10 cellular contexts compared by ENCODE assay signal in genomic region chr1:62621907-62622306, GRCh38. TPM values are rescaled to one million over a fixed set of nuclear protein-coding genes. Genes with fewer than 3 reads are reported as not detected.
DNase-seq lines count a peak whose midpoint lies in the region; TF ChIP-seq lines count a peak whose summit lies in the region.
"Had no signal": no experiment of that assay in that cellular context is flagged by ENCODE, and none has a peak within 500 bp of the region (broad histone marks: within the 10 kb centered on the region; RNA-seq: fewer than 3 reads in every experiment).

No MANE protein-coding gene starts in this region.

- no peak overlapping the region for H4K8ac ChIP-seq in trophoblast cell (ENCODE audit: low read depth, low read length)

- H3K27me3 ChIP-seq in mammary epithelial cell (ENCODE audit: insufficient read depth, low read length) = no peaks in the 10 kb centered on the region
- H3K27me3 ChIP-seq in trophoblast cell (ENCODE audit: insufficient read depth, low read length) = no peaks in the 10 kb centered on the region
- no peaks in the 10 kb centered on the region for H3K27me3 ChIP-seq in MM.1S (replicated peaks; ENCODE audit: insufficient read depth, low read length)
- H3K27me3 ChIP-seq: BLaER1 treated with 17β-estradiol and CSF1 and Interleukin-3, amounts not matched to agents 10 nM and 100 nM had no signal

- no peak overlapping the region for H3K14ac ChIP-seq in trophoblast cell (ENCODE audit: low read length)

- no peaks in the 10 kb centered on the region for H3K9me2 ChIP-seq in MM.1S (replicated peaks; ENCODE audit: insufficient read depth, low read length)

- H3K4me3 ChIP-seq in mammary epithelial cell (replicated peaks in 1 of 3; ENCODE audit: insufficient read depth in 1 of 3, low read depth in 2 of 3, low read length in 3 of 3) = no peak overlapping the region
- H3K4me3 ChIP-seq in trophoblast cell (ENCODE audit: low read depth, low read length) = no peak overlapping the region
- H3K4me3 ChIP-seq in MM.1S (ENCODE audit: low read length) = no peak overlapping the region
- H3K4me3 ChIP-seq: BLaER1 treated with 17β-estradiol and CSF1 and Interleukin-3, amounts not matched to agents 10 nM and 100 nM; skin epidermis had no signal

- intact Hi-C loops in mammary epithelial cell (cut with micrococcal nuclease) = no loop called here

- H2AFZ ChIP-seq in mammary epithelial cell (ENCODE audit: low read depth, low read length) (no peak overlapping the region), trophoblast cell (ENCODE audit: insufficient read depth, low read length, poor library complexity) (no peak overlapping the region), MM.1S (ENCODE audit: low read length) (no peak overlapping the region)

- in situ Hi-C loops in mammary epithelial cell (cut with MboI; ENCODE audit: low sequenced_read_pairs in 2 of 2) = no loop called here

- H2AK5ac ChIP-seq in trophoblast cell (ENCODE audit: low read length) = no peak overlapping the region

- no peak overlapping the region for H4K91ac ChIP-seq in trophoblast cell (ENCODE audit: low read depth, low read length)

- no peaks in the 10 kb centered on the region for H4K20me1 ChIP-seq in mammary epithelial cell (ENCODE audit: insufficient read depth, low read length)
- no peaks in the 10 kb centered on the region for H4K20me1 ChIP-seq in MM.1S (ENCODE audit: insufficient read depth, low read length)
- H4K20me1 ChIP-seq: BLaER1 treated with 17β-estradiol and CSF1 and Interleukin-3, amounts not matched to agents 10 nM and 100 nM had no signal

- TF ChIP-seq CTCF in mammary epithelial cell (conservative IDR thresholded peaks at IDR 0.05 in 1 of 2, IDR thresholded peaks at IDR 0.05 in 1 of 2; ENCODE audit: extremely low read depth in 1 of 2, insufficient read depth in 1 of 2, low read depth in 1 of 2, low read length in 2 of 2) (no peak), MM.1S (IDR thresholded peaks at IDR 0.05; ENCODE audit: low read length) (no peak)

- TF ChIP-seq RAD21 in Ishikawa (IDR thresholded peaks at IDR 0.05; ENCODE audit: low read depth) = no peak

- H3K4me1 ChIP-seq in mammary epithelial cell (ENCODE audit: insufficient read depth, low read length) (peaks cover 15% of the 10 kb centered on the region), trophoblast cell (ENCODE audit: control insufficient read depth in 1 of 2, insufficient read depth in 2 of 2, low read length in 2 of 2) (peaks cover 0 to 5% of the 10 kb centered on the region in 2 experiments), MM.1S (ENCODE audit: low read length) (no peaks in the 10 kb centered on the region)

- no peak overlapping the region for H3K18ac ChIP-seq in trophoblast cell (ENCODE audit: low read length)

- peaks cover 2% of the 10 kb centered on the region for H3K79me1 ChIP-seq in trophoblast cell (ENCODE audit: low read length)

- H3K79me2 ChIP-seq in mammary epithelial cell (ENCODE audit: insufficient read depth, low read length) (no peaks in the 10 kb centered on the region), trophoblast cell (ENCODE audit: control insufficient read depth, insufficient read depth, low read length, poor library complexity) (no peaks in the 10 kb centered on the region), MM.1S (ENCODE audit: low read length) (no peaks in the 10 kb centered on the region)

- BruUV-seq in mammary epithelial cell (replicated peaks; lab: Mats Ljungman, UMichigan) = no TSS peak

- no peak overlapping the region for H3K9ac ChIP-seq in mammary epithelial cell (ENCODE audit: insufficient read depth, low read length)
- no peak overlapping the region for H3K9ac ChIP-seq in trophoblast cell (ENCODE audit: low read length)
- no peak overlapping the region for H3K9ac ChIP-seq in MM.1S (ENCODE audit: low read length)
- H3K9ac ChIP-seq: BLaER1 treated with 17β-estradiol and CSF1 and Interleukin-3, amounts not matched to agents 10 nM and 100 nM had no signal

- TF ChIP-seq EP300 in Ishikawa (IDR thresholded peaks at IDR 0.05; ENCODE audit: borderline replicate concordance) = no peak

- no peak overlapping the region for H3K4ac ChIP-seq in trophoblast cell (ENCODE audit: low read depth, low read length)

- no peak overlapping the region for H2BK120ac ChIP-seq in trophoblast cell (ENCODE audit: insufficient read depth, low read length, poor library complexity)

- no peaks in the 10 kb centered on the region for H3F3A ChIP-seq in MM.1S (ENCODE audit: insufficient read depth, low read length)

- DNase-seq in NCI-H345 (lab: John Stamatoyannopoulos, UW) (peak; percentile 26), NCI-H345 treated with DMSO at 0.1 percent for 48 hours (lab: John Stamatoyannopoulos, UW; ENCODE audit: unreplicated experiment) (no peak), GOT3 (lab: John Stamatoyannopoulos, UW) (peak; percentile 23), mammary epithelial cell (peak; percentile 81), trophoblast cell (peak; percentile 80 to 97), NK-92 (lab: John Stamatoyannopoulos, UW; ENCODE audit: unreplicated experiment) (no peak), MM.1S (no peak)

- no peak overlapping the region for H3K27ac ChIP-seq in mammary epithelial cell (ENCODE audit: insufficient read depth, low read depth, low read length)
- no peak overlapping the region for H3K27ac ChIP-seq in trophoblast cell (ENCODE audit: low read depth, low read length)
- no peak overlapping the region for H3K27ac ChIP-seq in MM.1S (ENCODE audit: low read length)
- H3K27ac ChIP-seq: skin epidermis had no signal

- CTCF ChIA-PET in mammary epithelial cell (lab: Charles Lee; ENCODE audit: low non-redundant PET) = no interaction called here

- H4K12ac ChIP-seq in trophoblast cell (ENCODE audit: low read depth, low read length) = no peak overlapping the region

- H3K36me3 ChIP-seq in mammary epithelial cell (ENCODE audit: insufficient read depth, low read length) (peaks cover 7% of the 10 kb centered on the region), trophoblast cell (ENCODE audit: control insufficient read depth in 1 of 2, insufficient read depth in 2 of 2, low read length in 2 of 2) (peaks cover 0 to 4% of the 10 kb centered on the region in 2 experiments), MM.1S (replicated peaks; ENCODE audit: insufficient read depth, low read length) (no peaks in the 10 kb centered on the region)

- H2BK5ac ChIP-seq in trophoblast cell (ENCODE audit: low read depth, low read length, poor library complexity) = no peak overlapping the region

- dilution Hi-C loops in mammary epithelial cell (cut with HindIII; ENCODE audit: low sequenced_read_pairs) = no loop called here

- WGBS in mammary epithelial cell (ENCODE audit: low coverage, missing lambda C conversion rate) = 100% methylated on average over 1 of the region's 1 CpG
- no CpG with 5 or more reads among the region's 1 CpG for WGBS in trophoblast cell (ENCODE audit: extremely low coverage, insufficient coverage, insufficient read length)

- no peak overlapping the region for H3K23ac ChIP-seq in trophoblast cell (ENCODE audit: low read length)

- H3K9me3 ChIP-seq in mammary epithelial cell (replicated peaks; ENCODE audit: insufficient read depth, low read length) (no peaks in the 10 kb centered on the region), trophoblast cell (ENCODE audit: insufficient read depth, low read depth, low read length) (no peaks in the 10 kb centered on the region), MM.1S (replicated peaks; ENCODE audit: insufficient read depth, low read length) (no peaks in the 10 kb centered on the region)
- H3K9me3 ChIP-seq: BLaER1 treated with 17β-estradiol and CSF1 and Interleukin-3, amounts not matched to agents 10 nM and 100 nM had no signal

- H3K4me2 ChIP-seq in mammary epithelial cell (ENCODE audit: insufficient read depth, low read depth, low read length) = no peak overlapping the region
- H3K4me2 ChIP-seq in trophoblast cell (ENCODE audit: low read length) = no peak overlapping the region
- no peak overlapping the region for H3K4me2 ChIP-seq in MM.1S (ENCODE audit: low read depth, low read length)

- no peak overlapping the region for H2BK12ac ChIP-seq in trophoblast cell (ENCODE audit: low read length)

TF ChIP-seq in Ishikawa, 13 proteins besides CTCF, POLR2A, EP300 and RAD21:
- TF ChIP-seq USF1 (IDR thresholded peaks at IDR 0.05) = 0 out of 2 replicates have a peak, but pooled peaks have one; percentile 26
- no peak for TF ChIP-seq CREB1 (IDR thresholded peaks at IDR 0.05; ENCODE audit: low read depth)

RNA-seq across cellular contexts. Expression of gene ANGPTL3, which starts 24.6 kb away (rescaled TPM):
- total RNA-seq in mammary epithelial cell = not detected
- not detected for polyA plus RNA-seq in mammary epithelial cell
- not detected for polyA minus RNA-seq in mammary epithelial cell
- not detected in 2 replicates for polyA plus RNA-seq in trophoblast cell (2013)

Comparison
In these comparisons a context has a peak if more than half of its experiments do, and no peak if none do; other contexts are left out.
1. DNase-seq: peak in NCI-H345 (single experiment), GOT3 (single experiment), mammary epithelial cell (single experiment) and trophoblast cell (2 of 2); none in NCI-H345 treated with DMSO at 0.1 percent for 48 hours (single experiment), NK-92 (single experiment) and MM.1S (single experiment).